In genomic region chr19:46785980-46786235, GRCh38 we compare ENCODE assay signal across 8 cellular contexts. TPM values are rescaled to one million over a fixed set of nuclear protein-coding genes. Genes with fewer than 3 reads are reported as not detected.
DNase-seq lines count a peak whose midpoint lies in the region; ATAC-seq and TF ChIP-seq lines count a peak whose summit lies in the region.

No MANE protein-coding gene starts in this region.

- peak overlapping the region; percentile 86 for H3K4me3 ChIP-seq in iPS-18c (ENCODE audit: insufficient read depth, low read depth, low read length)
- H3K4me3 ChIP-seq in stomach: peak overlapping the region; percentile 63 to 83 (median 78)

- peaks cover 19 to 32% (median 29%) of the 10 kb centered on the region in 4 donors for H3K36me3 ChIP-seq in stomach

- H3K4me3 Mint-ChIP-seq in activated CD8-positive, alpha-beta T cell treated with anti-CD3 and anti-CD28 coated beads, Interleukin-2, amount 10 ng/mL, durations not matched to agents 7 days and 5 days: peak overlapping the region; percentile 98

- peak overlapping the region; percentile 96 for H3K27ac Mint-ChIP-seq in activated CD8-positive, alpha-beta T cell treated with anti-CD3 and anti-CD28 coated beads, Interleukin-2, amount 10 ng/mL, durations not matched to agents 7 days and 5 days

- no peak for TF ChIP-seq POLR2A in stomach (IDR thresholded peaks at IDR 0.05)

- peaks cover 62% of the 10 kb centered on the region for H3K36me3 Mint-ChIP-seq in activated CD8-positive, alpha-beta T cell treated with anti-CD3 and anti-CD28 coated beads, Interleukin-2, amount 10 ng/mL, durations not matched to agents 7 days and 5 days (ENCODE audit: low read depth)

- H3K9me3 ChIP-seq in iPS-18c (ENCODE audit: control insufficient read depth, insufficient read depth, low read length): no peaks in the 10 kb centered on the region
- no peaks in the 10 kb centered on the region for H3K9me3 ChIP-seq in stomach

- no peak for TF ChIP-seq EP300 in stomach (IDR thresholded peaks at IDR 0.05)

- no peaks in the 10 kb centered on the region for H3K9me3 Mint-ChIP-seq in activated CD8-positive, alpha-beta T cell treated with anti-CD3 and anti-CD28 coated beads, Interleukin-2, amount 10 ng/mL, durations not matched to agents 7 days and 5 days (ENCODE audit: insufficient read depth)

- H3K27ac ChIP-seq in stomach: peak overlapping the region; percentile 86 to 92 (median 89)

- H3K4me1 ChIP-seq in stomach: peaks cover 23 to 66% (median 55%) of the 10 kb centered on the region in 4 donors

- H3K27me3 Mint-ChIP-seq in activated CD8-positive, alpha-beta T cell treated with anti-CD3 and anti-CD28 coated beads, Interleukin-2, amount 10 ng/mL, durations not matched to agents 7 days and 5 days (ENCODE audit: low read depth): no peaks in the 10 kb centered on the region

- peak; percentile 78 for DNase-seq in NCI-H2029 treated with DMSO at 0.1 percent for 48 hours (lab: John Stamatoyannopoulos, UW)
- no peak for DNase-seq in NCI-H2029 (lab: John Stamatoyannopoulos, UW)
- no peak for DNase-seq in activated CD8-positive, alpha-beta T cell treated with anti-CD3 and anti-CD28 coated beads, Interleukin-2, amount 10 ng/mL, durations not matched to agents 7 days and 5 days
- no peak for DNase-seq in stomach
- DNase-seq in stimulated activated CD4-positive, alpha-beta T cell treated with anti-CD3 and anti-CD28 coated beads, Interleukin-2, amount 100 ng/mL, for 24 hours: no peak

- TF ChIP-seq CTCF in stomach (IDR thresholded peaks at IDR 0.05): no peak

- WGBS in stomach, 5 donors: 20 to 50% (median 45%) methylated on average over 4 of the region's 4 CpGs

- H3K27me3 ChIP-seq in stomach: no peaks in the 10 kb centered on the region

- no peak for ATAC-seq in activated CD8-positive, alpha-beta T cell treated with anti-CD3 and anti-CD28 coated beads, Interleukin-2, amount 10 ng/mL, durations not matched to agents 7 days and 5 days
- ATAC-seq in GM18870 (IDR thresholded peaks at IDR 0.05; ENCODE audit: unreplicated experiment): no peak
- ATAC-seq in HG03159 (IDR thresholded peaks at IDR 0.05; ENCODE audit: unreplicated experiment): no peak

- CTCF ChIA-PET in activated CD8-positive, alpha-beta T cell treated with anti-CD3 and anti-CD28 coated beads, Interleukin-2, amount 10 ng/mL, durations not matched to agents 7 days and 5 days (lab: Charles Lee): interaction anchor here (0.8 to 9.8 kb wide), 7 partner anchors 20 to 257 kb away, joined by 3 to 65 read pairs (median 4); no protein-coding TSS in a partner anchor

- POLR2A ChIA-PET in activated CD8-positive, alpha-beta T cell treated with anti-CD3 and anti-CD28 coated beads, Interleukin-2, amount 10 ng/mL, durations not matched to agents 7 days and 5 days (lab: Charles Lee): interaction anchor here (5.4 kb wide), 1 partner anchor 37 kb away, joined by 51 read pairs; no protein-coding TSS in a partner anchor

- intact Hi-C loops in stomach (cut with DNase I; ENCODE audit: low total_unique reads): no loop called here

- H3K4me1 Mint-ChIP-seq in activated CD8-positive, alpha-beta T cell treated with anti-CD3 and anti-CD28 coated beads, Interleukin-2, amount 10 ng/mL, durations not matched to agents 7 days and 5 days (ENCODE audit: low read depth): peaks cover 64% of the 10 kb centered on the region

RNA-seq across cellular contexts. Expression of gene SLC1A5, which starts 2.5 kb away (rescaled TPM):
- total RNA-seq in activated CD8-positive, alpha-beta T cell treated with anti-CD3 and anti-CD28 coated beads, Interleukin-2, amount 10 ng/mL, durations not matched to agents 7 days and 5 days: 100 to 1,000 TPM; 176 to 178 TPM
- 10 to 100 TPM; 18.7 to 53.0 (median 27.7) TPM for total RNA-seq in stomach
- 100 to 1,000 TPM in 1 of 3 donors, 10 to 100 TPM in 2; 20.5 to 106 (median 35.1) TPM for polyA plus RNA-seq in stomach

RNA-seq across cellular contexts. Expression of gene STRN4, which starts 39.7 kb away (rescaled TPM):
- total RNA-seq in activated CD8-positive, alpha-beta T cell treated with anti-CD3 and anti-CD28 coated beads, Interleukin-2, amount 10 ng/mL, durations not matched to agents 7 days and 5 days: 10 to 100 TPM; 79.6 to 90.2 TPM
- 100 to 1,000 TPM in 2 of 5 donors, 10 to 100 TPM in 3; 48.1 to 373 (median 95.6) TPM for total RNA-seq in stomach
- polyA plus RNA-seq in stomach: 10 to 100 TPM; 37.1 to 43.1 (median 39.0) TPM

RNA-seq across cellular contexts. Expression of gene FKRP, which starts 40.1 kb away (rescaled TPM):
- total RNA-seq in activated CD8-positive, alpha-beta T cell treated with anti-CD3 and anti-CD28 coated beads, Interleukin-2, amount 10 ng/mL, durations not matched to agents 7 days and 5 days: 10 to 100 TPM; 15.3 to 18.4 TPM
- 10 to 100 TPM in 4 of 5 donors, 1 to 10 TPM in 1; 8.8 to 76.3 (median 15.2) TPM for total RNA-seq in stomach
- 1 to 10 TPM; 6.0 to 7.5 (median 6.5) TPM for polyA plus RNA-seq in stomach
